In the genomic region with DNA sequence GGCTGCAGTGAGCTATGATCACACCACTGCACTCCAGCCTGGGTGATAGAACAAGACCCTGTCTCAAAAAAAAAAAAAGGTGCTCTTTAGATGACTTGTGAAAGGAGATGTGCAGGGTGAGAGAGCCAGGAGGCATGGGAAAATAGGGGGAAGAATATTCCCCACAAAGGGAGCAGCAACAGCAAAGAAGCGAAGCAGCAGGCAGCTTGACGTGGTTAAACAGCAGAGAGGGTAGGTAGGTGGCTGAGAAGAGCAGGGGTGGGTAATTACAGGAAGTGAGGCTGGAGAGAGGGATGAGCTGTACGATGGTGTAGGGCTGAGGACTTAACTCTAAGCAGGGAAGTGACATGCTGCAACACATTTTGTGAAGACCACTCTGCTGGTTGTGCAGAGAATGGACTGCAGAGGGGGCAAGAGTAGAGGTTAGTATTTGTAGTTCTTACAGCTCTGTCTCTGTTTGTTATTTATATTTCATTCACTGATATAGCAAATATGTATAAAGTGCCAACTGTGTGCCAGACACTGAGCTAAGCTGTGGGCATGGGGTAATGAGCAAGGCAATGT, we compare ENCODE assay signal across 8 cellular contexts. TPM values are rescaled to one million over a fixed set of nuclear protein-coding genes. Genes with fewer than 3 reads are reported as not detected.
DNase-seq lines count a peak whose midpoint lies in the region; ATAC-seq and TF ChIP-seq lines count a peak whose summit lies in the region.

No MANE protein-coding gene starts in this region.

- peaks cover 45% of the 10 kb centered on the region; the same call in 1 of the 2 replicates for H3K36me3 ChIP-seq in OCI-LY7 (ENCODE audit: insufficient read depth, low read length)
- peaks cover 26% of the 10 kb centered on the region for H3K36me3 ChIP-seq in adipocyte (ENCODE audit: control insufficient read depth, insufficient read depth, low read length, severe bottlenecking)

- no TSS peak for BruUV-seq in OCI-LY7 (replicated peaks; lab: Mats Ljungman, UMichigan)

- peak; percentile 61 for TF ChIP-seq CTCF in HFF-Myc (IDR thresholded peaks at IDR 0.05; ENCODE audit: low read depth, low read length, missing control alignments)
- peak; percentile 74 for TF ChIP-seq CTCF in OCI-LY7 (conservative IDR thresholded peaks at IDR 0.05; ENCODE audit: low read length)

- H3K4me3 ChIP-seq in HFF-Myc (replicated peaks; ENCODE audit: low read depth, low read length) = peak overlapping the region; percentile 90
- peak overlapping the region; percentile 80 for H3K4me3 ChIP-seq in OCI-LY7 (ENCODE audit: low read depth, low read length, poor library complexity, severe bottlenecking)
- H3K4me3 ChIP-seq in adipocyte (ENCODE audit: low read length) = peak overlapping the region; percentile 98

- intact Hi-C loops in OCI-LY7 (cut with micrococcal nuclease; ENCODE audit: unreplicated experiment) = loop anchor here (1.0 to 10.0 kb wide), 5 partner anchors 43 to 297 kb away; partner anchors contain the start of genes BRD7, CNEP1R1 and TENT4B

- no peaks in the 10 kb centered on the region for H3K27me3 Mint-ChIP-seq in stimulated activated naive CD8-positive, alpha-beta T cell treated with anti-CD3 and anti-CD28 coated beads, Interleukin-15, amount 100 ng/mL, for 72 hours

- H3K9me3 Mint-ChIP-seq in stimulated activated naive CD8-positive, alpha-beta T cell treated with anti-CD3 and anti-CD28 coated beads, Interleukin-15, amount 100 ng/mL, for 72 hours = no peaks in the 10 kb centered on the region

- H3K27ac Mint-ChIP-seq in stimulated activated naive CD8-positive, alpha-beta T cell treated with anti-CD3 and anti-CD28 coated beads, Interleukin-15, amount 100 ng/mL, for 72 hours = peak overlapping the region; percentile 16 to 92

- no peaks in the 10 kb centered on the region for H3K27me3 ChIP-seq in adipocyte (replicated peaks; ENCODE audit: control insufficient read depth, insufficient read depth, low read length)

- peaks cover 28% of the 10 kb centered on the region for H3K79me2 ChIP-seq in OCI-LY7 (ENCODE audit: insufficient read depth, low read depth, low read length)

- peak; percentile 68 for ATAC-seq in stimulated activated naive CD8-positive, alpha-beta T cell treated with anti-CD3 and anti-CD28 coated beads, Interleukin-15, amount 100 ng/mL, for 72 hours
- no peak for ATAC-seq in HG03025 (IDR thresholded peaks at IDR 0.05; ENCODE audit: low FRiP score, unreplicated experiment)

- H3K9me3 ChIP-seq in OCI-LY7 (ENCODE audit: low read length) (no peaks in the 10 kb centered on the region), adipocyte (ENCODE audit: control insufficient read depth, low read length) (no peaks in the 10 kb centered on the region)

- H3K4me1 ChIP-seq in OCI-LY7 (ENCODE audit: insufficient read depth, low read length, poor library complexity, severe bottlenecking) (peaks cover 26% of the 10 kb centered on the region), adipocyte (ENCODE audit: control insufficient read depth, insufficient read depth, low read length) (peaks cover 19% of the 10 kb centered on the region)

- no peak overlapping the region for H2AFZ ChIP-seq in OCI-LY7 (ENCODE audit: low read length)

- H3K4me2 ChIP-seq in OCI-LY7 (ENCODE audit: low read length) = peak overlapping the region; percentile 81

- H3K9ac ChIP-seq in adipocyte (ENCODE audit: low read length) = peak overlapping the region; percentile 99

- H4K20me1 ChIP-seq in OCI-LY7 (ENCODE audit: insufficient read depth, low read length) = peaks cover 5% of the 10 kb centered on the region; the same call in 1 of the 2 replicates

- POLR2A ChIA-PET in OCI-LY7 (lab: Charles Lee) = interaction anchor here (0.6 to 2.4 kb wide), 9 partner anchors 9 to 1719 kb away, joined by 3 to 6 read pairs (median 4); partner anchors contain the start of genes CNEP1R1 and TENT4B

- CTCF ChIA-PET in OCI-LY7 (lab: Charles Lee; ENCODE audit: unreplicated experiment) = interaction anchor here (0.5 to 2.7 kb wide), 2 partner anchors 144 to 198 kb away, joined by 4 to 21 read pairs; no protein-coding TSS in a partner anchor

- H3K4me3 Mint-ChIP-seq in stimulated activated naive CD8-positive, alpha-beta T cell treated with anti-CD3 and anti-CD28 coated beads, Interleukin-15, amount 100 ng/mL, for 72 hours = peak overlapping the region; percentile 84 to 93

- no peaks in the 10 kb centered on the region for H3K9me2 ChIP-seq in OCI-LY7 (ENCODE audit: insufficient read depth, low read length)

- peaks cover 47% of the 10 kb centered on the region for H3K4me1 Mint-ChIP-seq in stimulated activated naive CD8-positive, alpha-beta T cell treated with anti-CD3 and anti-CD28 coated beads, Interleukin-15, amount 100 ng/mL, for 72 hours

- DNase-seq in NCI-H510A treated with DMSO at 0.1 percent for 48 hours (lab: John Stamatoyannopoulos, UW) (peak; percentile 20), NCI-H510A (lab: John Stamatoyannopoulos, UW) (no peak), HFF-Myc (ENCODE audit: extremely low read depth, low read depth) (peak; percentile 48), OCI-LY7 (ENCODE audit: low spot score) (peak; percentile 71), adipocyte (ENCODE audit: low read depth) (peak; percentile 78), iris pigment epithelial cell (ENCODE audit: low read depth) (peak; percentile 72)
- DNase-seq in stimulated activated naive CD8-positive, alpha-beta T cell treated with anti-CD3 and anti-CD28 coated beads, Interleukin-15, amount 100 ng/mL, for 72 hours = peak; percentile 17 to 52

- peak overlapping the region; percentile 14 for H3K27ac ChIP-seq in OCI-LY7 (ENCODE audit: low read depth, low read length, poor library complexity, severe bottlenecking)

RNA-seq across cellular contexts. Expression of gene HEATR3, which starts 1.6 kb away (rescaled TPM):
- total RNA-seq in OCI-LY7 (2014; rRNA removed; shearing (Covaris generic)) = 36.8 and 50.6 TPM in 2 replicates
- 25.0 and 34.2 TPM in 2 replicates for total RNA-seq in OCI-LY7 (2022)

RNA-seq across cellular contexts. Expression of gene CNEP1R1, which starts 42.3 kb away (rescaled TPM):
- total RNA-seq in OCI-LY7 (2014; rRNA removed; shearing (Covaris generic)) = 19.9 and 23.1 TPM in 2 replicates
- 24.1 and 26.3 TPM in 2 replicates for total RNA-seq in OCI-LY7 (2022)
